ENCODE assay signal across 9 cellular contexts in the genomic region with DNA sequence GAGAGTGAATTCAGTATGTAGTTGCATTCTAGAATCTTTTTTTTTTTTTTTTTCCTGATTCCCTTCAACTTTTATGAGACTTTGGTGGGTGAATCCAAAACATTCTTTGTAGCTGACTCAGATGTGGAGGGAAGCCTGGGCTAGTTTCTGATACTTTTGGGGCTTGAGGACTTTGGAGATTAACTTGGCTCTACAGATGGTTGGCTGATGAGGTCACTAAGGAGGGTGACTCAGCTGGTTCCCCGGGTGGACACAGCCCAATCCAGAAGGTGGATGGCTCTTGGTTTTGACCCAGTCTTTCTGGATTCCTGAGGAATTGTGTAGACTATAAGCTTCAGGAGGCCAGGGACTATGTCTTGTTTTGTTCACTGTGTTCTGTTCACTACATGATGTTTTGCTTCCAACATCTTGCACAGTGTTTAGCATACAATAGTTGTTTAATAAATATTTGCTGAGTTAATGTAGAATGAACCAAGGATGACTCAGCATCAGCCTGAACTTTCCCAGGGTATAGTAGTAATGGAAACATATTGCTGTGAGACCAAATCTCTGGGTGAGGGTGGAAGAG. TPM values are rescaled to one million over a fixed set of nuclear protein-coding genes. Genes with fewer than 3 reads are reported as not detected.
DNase-seq lines count a peak whose midpoint lies in the region; ATAC-seq and TF ChIP-seq lines count a peak whose summit lies in the region.
"Had no signal": no experiment of that assay in that cellular context is flagged by ENCODE, and none has a peak within 500 bp of the region (broad histone marks: within the 10 kb centered on the region; RNA-seq: fewer than 3 reads in every experiment).

No MANE protein-coding gene starts in this region.

- no peak overlapping the region for H3K4me2 ChIP-seq in MM.1S (ENCODE audit: low read depth, low read length)

- H3K79me2 ChIP-seq in MM.1S (ENCODE audit: low read length), result no peaks in the 10 kb centered on the region

- intact Hi-C loops in upper lobe of right lung (cut with DNase I), result no loop called here

- H3K4me3 ChIP-seq in upper lobe of right lung, result no peak overlapping the region
- no peak overlapping the region for H3K4me3 ChIP-seq in MM.1S (ENCODE audit: low read length)

- H3K9ac ChIP-seq in MM.1S (ENCODE audit: low read length), result no peak overlapping the region

- H3K4me1 ChIP-seq in upper lobe of right lung, result peaks cover 5% of the 10 kb centered on the region
- H3K4me1 ChIP-seq in MM.1S (ENCODE audit: low read length), result no peaks in the 10 kb centered on the region

- ATAC-seq in upper lobe of right lung, result peak; percentile 84
- ATAC-seq in GM21825 (IDR thresholded peaks at IDR 0.05; ENCODE audit: unreplicated experiment), result no peak

- H3K27me3 ChIP-seq in upper lobe of right lung (no peaks in the 10 kb centered on the region), MM.1S (replicated peaks; ENCODE audit: insufficient read depth, low read length) (no peaks in the 10 kb centered on the region)

- H3K36me3 ChIP-seq in upper lobe of right lung (no peaks in the 10 kb centered on the region), MM.1S (replicated peaks; ENCODE audit: insufficient read depth, low read length) (no peaks in the 10 kb centered on the region)

- no peak for TF ChIP-seq CTCF in upper lobe of right lung (IDR thresholded peaks at IDR 0.05)
- TF ChIP-seq CTCF in MM.1S (IDR thresholded peaks at IDR 0.05; ENCODE audit: low read length), result no peak

- H3K9me2 ChIP-seq in MM.1S (replicated peaks; ENCODE audit: insufficient read depth, low read length), result no peaks in the 10 kb centered on the region

- H3K27ac ChIP-seq in upper lobe of right lung (no peak overlapping the region), MM.1S (ENCODE audit: low read length) (no peak overlapping the region)

- no peak overlapping the region for H2AFZ ChIP-seq in MM.1S (ENCODE audit: low read length)

- H4K20me1 ChIP-seq in MM.1S (ENCODE audit: insufficient read depth, low read length), result no peaks in the 10 kb centered on the region

- no peaks in the 10 kb centered on the region for H3F3A ChIP-seq in MM.1S (ENCODE audit: insufficient read depth, low read length)

- peak; percentile 46 for DNase-seq in NCI-H82 (lab: John Stamatoyannopoulos, UW)
- no peak for DNase-seq in NCI-H82 treated with DMSO at 0.1 percent for 48 hours (lab: John Stamatoyannopoulos, UW; ENCODE audit: unreplicated experiment)
- DNase-seq in amniotic epithelial cell (ENCODE audit: low read depth), result peak; percentile 96
- peak; percentile 92 for DNase-seq in hepatic stellate cell (ENCODE audit: low spot score)
- DNase-seq in upper lobe of right lung, result no peak
- no peak for DNase-seq in MM.1S
- DNase-seq in NCI-H1436 (lab: John Stamatoyannopoulos, UW), result no peak
- DNase-seq: activated naive CD4-positive, alpha-beta T cell had no signal

- H3K9me3 ChIP-seq in upper lobe of right lung (no peaks in the 10 kb centered on the region), MM.1S (replicated peaks; ENCODE audit: insufficient read depth, low read length) (no peaks in the 10 kb centered on the region)

RNA-seq across cellular contexts. Expression of a gene that starts 30.5 kb away (rescaled TPM):
- total RNA-seq in upper lobe of right lung, result 139 TPM

RNA-seq across cellular contexts. Expression of a gene that starts 57.0 kb away (rescaled TPM):
- 72.0 TPM for total RNA-seq in upper lobe of right lung

Comparison
In these comparisons a context has a peak if more than half of its experiments do, and no peak if none do; other contexts are left out.
1. DNase-seq: peak in NCI-H82 (single experiment), amniotic epithelial cell (single experiment) and hepatic stellate cell (single experiment); none in NCI-H82 treated with DMSO at 0.1 percent for 48 hours (single experiment), upper lobe of right lung (single experiment), MM.1S (single experiment) and NCI-H1436 (single experiment).